Comparison of ENCODE assay signal across 1 cellular context in genomic region chr2:44578401-44579135, GRCh38.
TF ChIP-seq lines count a peak whose summit lies in the region.

No MANE protein-coding gene starts in this region.

TF ChIP-seq in GM12878, 131 proteins besides CTCF, POLR2A, EP300 and RAD21 (continued from another document):
- no peak for TF ChIP-seq ELK1 (IDR thresholded peaks at IDR 0.05; ENCODE audit: low read depth, low read length)
- TF ChIP-seq BHLHE40 (IDR thresholded peaks at IDR 0.05; ENCODE audit: borderline replicate concordance in 1 of 2, low read depth in 2 of 2, low read length in 1 of 2): no peak
- no peak for TF ChIP-seq NR2C2 (IDR thresholded peaks at IDR 0.05; ENCODE audit: borderline replicate concordance, control insufficient read depth, insufficient read length, low read depth)
- TF ChIP-seq SUZ12 (IDR thresholded peaks at IDR 0.05; ENCODE audit: unreplicated experiment): no peak
- peak; percentile 60 for TF ChIP-seq ATF7 (IDR thresholded peaks at IDR 0.05; ENCODE audit: low read depth)
- peak; percentile 56; the same call in 1 of the 2 replicates for TF ChIP-seq ATF2 (IDR thresholded peaks at IDR 0.05; ENCODE audit: low read length)
- peak; percentile 39; the same call in 1 of the 2 replicates for TF ChIP-seq DPF2 (IDR thresholded peaks at IDR 0.05)
- no peak for TF ChIP-seq ETV6 (conservative IDR thresholded peaks at IDR 0.05 in 1 of 2, IDR thresholded peaks at IDR 0.05 in 1 of 2; ENCODE audit: borderline replicate concordance in 1 of 2, low read depth in 1 of 2)
- TF ChIP-seq IKZF2 (IDR thresholded peaks at IDR 0.05): peak in 1 of 2 experiments; percentile 18; a peak in 1 of 4 replicates
- no peak for TF ChIP-seq MLLT1 (IDR thresholded peaks at IDR 0.05)
- TF ChIP-seq NBN (IDR thresholded peaks at IDR 0.05): 0 out of 2 replicates have a peak, but pooled peaks have one; percentile 18
- TF ChIP-seq RELB (IDR thresholded peaks at IDR 0.05; ENCODE audit: low read depth): 0 out of 2 replicates have a peak, but pooled peaks have one; percentile 50
- peak; percentile 77 for TF ChIP-seq NFIC (IDR thresholded peaks at IDR 0.05; ENCODE audit: low read depth, low read length)
- no peak for TF ChIP-seq ZBTB11 (CRISPR knock-in tag; IDR thresholded peaks at IDR 0.05)
- TF ChIP-seq EZH2 (IDR thresholded peaks at IDR 0.05; ENCODE audit: borderline replicate concordance, control insufficient read depth, low read depth, low read length): no peak
- TF ChIP-seq PKNOX1 (IDR thresholded peaks at IDR 0.05): peak; percentile 32; the same call in 1 of the 2 replicates
- peak; percentile 59; the same call in 1 of the 2 replicates for TF ChIP-seq SPI1 (IDR thresholded peaks at IDR 0.05; ENCODE audit: borderline replicate concordance, insufficient read depth, low read depth, low read length)
- TF ChIP-seq BCL3 (IDR thresholded peaks at IDR 0.05; ENCODE audit: borderline replicate concordance, insufficient read depth, low read depth, low read length, poor library complexity, severe bottlenecking): peak; percentile 9
- no peak for TF ChIP-seq KDM1A (IDR thresholded peaks at IDR 0.05; ENCODE audit: borderline replicate concordance)
- TF ChIP-seq WRNIP1 (IDR thresholded peaks at IDR 0.05; ENCODE audit: borderline replicate concordance, low read depth, low read length): no peak
- peak; percentile 35; the same call in 1 of the 2 replicates for TF ChIP-seq RUNX3 (IDR thresholded peaks at IDR 0.05; ENCODE audit: low read length)
- no peak for TF ChIP-seq FOXK2 (IDR thresholded peaks at IDR 0.05)
- no peak for TF ChIP-seq SMARCA5 (IDR thresholded peaks at IDR 0.05)
- TF ChIP-seq ZSCAN29 (IDR thresholded peaks at IDR 0.05): no peak
